Comparison of ENCODE assay signal across 8 cellular contexts in the genomic region with DNA sequence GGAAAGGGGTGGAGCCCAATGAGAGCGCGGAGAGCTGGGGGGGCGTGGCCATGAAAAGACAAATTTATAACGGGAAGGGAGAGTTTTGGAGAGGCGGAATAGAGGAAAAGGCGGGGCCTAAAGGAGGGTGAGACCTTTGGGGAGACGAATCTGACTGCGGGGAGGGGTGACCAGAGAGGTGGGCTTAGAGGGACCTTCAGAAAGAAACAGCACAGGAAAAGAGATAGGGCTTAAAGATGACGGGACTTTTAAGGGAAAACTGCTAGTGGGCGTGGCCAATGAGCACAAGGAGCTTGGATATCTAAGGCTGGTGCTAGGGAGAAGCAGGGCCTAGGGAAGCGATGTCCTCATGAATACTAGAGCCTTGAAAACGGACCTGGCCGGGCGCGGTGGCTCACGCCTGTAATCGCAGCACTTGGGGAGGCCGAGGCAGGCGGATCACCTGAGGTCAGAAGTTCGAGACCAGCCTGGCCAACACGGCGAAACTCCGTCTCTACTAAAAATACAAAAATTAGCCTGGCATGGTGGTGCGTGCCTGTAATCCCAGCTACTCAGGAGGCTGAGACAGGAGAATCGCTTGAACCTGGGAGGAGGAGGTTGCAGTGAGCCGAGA. TPM values are rescaled to one million over a fixed set of nuclear protein-coding genes. Genes with fewer than 3 reads are reported as not detected.
DNase-seq lines count a peak whose midpoint lies in the region; ATAC-seq and TF ChIP-seq lines count a peak whose summit lies in the region.
"Not testable (repeated sequence)": the region's sequence is repeated elsewhere in the genome, so short reads cannot be mapped to it uniquely, and the experiment has no call there.

No MANE protein-coding gene starts in this region.

- H3K4me1 ChIP-seq in cardiac muscle cell (ENCODE audit: low read depth): not testable (repeated sequence)
- H3K4me1 ChIP-seq in naive thymus-derived CD4-positive, alpha-beta T cell (ENCODE audit: control insufficient read depth in 2 of 2, insufficient read depth in 2 of 2, low read length in 2 of 2): peaks cover 16 to 18% of the 10 kb centered on the region in 2 donors

- not testable (repeated sequence) for DNase-seq in CD4-positive, alpha-beta T cell; naive thymus-derived CD4-positive, alpha-beta T cell
- DNase-seq in HEK293T (ENCODE audit: extremely low spot score): peak; percentile 79
- peak; percentile 50 for DNase-seq in NCI-H774 (lab: John Stamatoyannopoulos, UW)
- peak; percentile 81 for DNase-seq in WERI-Rb-1
- peak in 1 of 2 donors; percentile 25 for DNase-seq in cardiac muscle cell (ENCODE audit: low read depth in 1 of 2, low spot score in 1 of 2)

- not testable (repeated sequence) for H3K36me3 Mint-ChIP-seq in CD4-positive, alpha-beta T cell (ENCODE audit: low read depth); naive thymus-derived CD4-positive, alpha-beta T cell; stimulated activated naive CD8-positive, alpha-beta T cell treated with anti-CD3 and anti-CD28 coated beads, Interleukin-15, Interleukin-2, amounts not matched to agents 100 ng/mL and 50 ng/mL, for 24 hours (ENCODE audit: low read depth)
- peaks cover 33% of the 10 kb centered on the region for H3K36me3 Mint-ChIP-seq in brain

- TF ChIP-seq CTCF in CD4-positive, alpha-beta T cell (IDR thresholded peaks at IDR 0.05); WERI-Rb-1 (IDR thresholded peaks at IDR 0.05; ENCODE audit: low read depth, low read length); brain (conservative IDR thresholded peaks at IDR 0.05); cardiac muscle cell (IDR thresholded peaks at IDR 0.05; ENCODE audit: low read depth, low read length): not testable (repeated sequence)

- CTCF ChIA-PET in CD4-positive, alpha-beta T cell (lab: Charles Lee): interaction anchor here (1.0 kb wide), 1 partner anchor 89 kb away, joined by 4 read pairs; no protein-coding TSS in a partner anchor
- CTCF ChIA-PET in HEK293T (lab: Yijun Ruan, JAX): interaction anchor here (0.6 to 1.6 kb wide), 2 partner anchors 61 to 256 kb away, joined by 4 to 5 read pairs; no protein-coding TSS in a partner anchor
- CTCF ChIA-PET in naive thymus-derived CD4-positive, alpha-beta T cell (lab: Charles Lee): not testable (repeated sequence)

- H3K4me3 ChIP-seq in WERI-Rb-1 (ENCODE audit: low read depth, low read length) (peak overlapping the region; percentile 63), cardiac muscle cell (peak overlapping the region; percentile 45)
- H3K4me3 ChIP-seq in naive thymus-derived CD4-positive, alpha-beta T cell (ENCODE audit: low read length): not testable (repeated sequence)

- H3K27ac Mint-ChIP-seq in CD4-positive, alpha-beta T cell; stimulated activated naive CD8-positive, alpha-beta T cell treated with anti-CD3 and anti-CD28 coated beads, Interleukin-15, Interleukin-2, amounts not matched to agents 100 ng/mL and 50 ng/mL, for 24 hours: not testable (repeated sequence)
- peak overlapping the region; percentile 47 to 99 (median 92) for H3K27ac Mint-ChIP-seq in brain
- H3K27ac Mint-ChIP-seq in naive thymus-derived CD4-positive, alpha-beta T cell: peak overlapping the region in 4 of 9 donors; percentile 20 to 68 (median 53)

- H3K27ac ChIP-seq in CD4-positive, alpha-beta T cell (ENCODE audit: low read depth, low read length); WERI-Rb-1; cardiac muscle cell; naive thymus-derived CD4-positive, alpha-beta T cell (ENCODE audit: low read depth, low read length): not testable (repeated sequence)

- H3K27me3 Mint-ChIP-seq in CD4-positive, alpha-beta T cell: peaks cover 72% of the 10 kb centered on the region
- H3K27me3 Mint-ChIP-seq in brain: not testable (repeated sequence)
- H3K27me3 Mint-ChIP-seq in naive thymus-derived CD4-positive, alpha-beta T cell: peaks cover 22 to 55% (median 42%) of the 10 kb centered on the region in 5 donors
- H3K27me3 Mint-ChIP-seq in stimulated activated naive CD8-positive, alpha-beta T cell treated with anti-CD3 and anti-CD28 coated beads, Interleukin-15, Interleukin-2, amounts not matched to agents 100 ng/mL and 50 ng/mL, for 24 hours: peaks cover 42% of the 10 kb centered on the region

- not testable (repeated sequence) for ATAC-seq in CD4-positive, alpha-beta T cell (ENCODE audit: poor library complexity); naive thymus-derived CD4-positive, alpha-beta T cell

- H3K4me1 Mint-ChIP-seq in CD4-positive, alpha-beta T cell (ENCODE audit: low read depth): peaks cover 15% of the 10 kb centered on the region
- peaks cover 21% of the 10 kb centered on the region for H3K4me1 Mint-ChIP-seq in brain
- peaks cover 13 to 23% (median 17%) of the 10 kb centered on the region in 7 donors for H3K4me1 Mint-ChIP-seq in naive thymus-derived CD4-positive, alpha-beta T cell
- H3K4me1 Mint-ChIP-seq in stimulated activated naive CD8-positive, alpha-beta T cell treated with anti-CD3 and anti-CD28 coated beads, Interleukin-15, Interleukin-2, amounts not matched to agents 100 ng/mL and 50 ng/mL, for 24 hours (ENCODE audit: low read depth): peaks cover 14% of the 10 kb centered on the region

- peaks cover 42% of the 10 kb centered on the region for H3K27me3 ChIP-seq in CD4-positive, alpha-beta T cell (ENCODE audit: control insufficient read depth, insufficient read depth, low read length)
- H3K27me3 ChIP-seq in WERI-Rb-1 (ENCODE audit: insufficient read depth, low read depth, severe bottlenecking); cardiac muscle cell; naive thymus-derived CD4-positive, alpha-beta T cell (ENCODE audit: control insufficient read depth in 2 of 2, insufficient read depth in 2 of 2, low read length in 2 of 2): not testable (repeated sequence)

- POLR2A ChIA-PET in CD4-positive, alpha-beta T cell (lab: Charles Lee): interaction anchor here (0.7 kb wide), 1 partner anchor 144 kb away, joined by 3 read pairs; a partner anchor contains a TSS
- POLR2A ChIA-PET in HEK293T (lab: Yijun Ruan, JAX): interaction anchor here (0.6 to 2.7 kb wide), 6 partner anchors 30 to 222 kb away, joined by 3 to 10 read pairs (median 4); a partner anchor contains a TSS
- POLR2A ChIA-PET in naive thymus-derived CD4-positive, alpha-beta T cell (lab: Charles Lee): not testable (repeated sequence)

- intact Hi-C loops in CD4-positive, alpha-beta T cell (cut with DNase I, micrococcal nuclease); naive thymus-derived CD4-positive, alpha-beta T cell (cut with micrococcal nuclease): not testable (repeated sequence)

- not testable (repeated sequence) for H3K9me3 ChIP-seq in CD4-positive, alpha-beta T cell (ENCODE audit: control insufficient read depth, low read length); WERI-Rb-1 (ENCODE audit: severe bottlenecking); cardiac muscle cell (ENCODE audit: low read depth); naive thymus-derived CD4-positive, alpha-beta T cell (ENCODE audit: control insufficient read depth in 2 of 3, low read length in 3 of 3)

- H3K36me3 ChIP-seq in WERI-Rb-1: peaks cover 51% of the 10 kb centered on the region
- not testable (repeated sequence) for H3K36me3 ChIP-seq in cardiac muscle cell; naive thymus-derived CD4-positive, alpha-beta T cell (ENCODE audit: control insufficient read depth in 2 of 3, insufficient read depth in 3 of 3, low read length in 3 of 3)

- not testable (repeated sequence) for H3K9me3 Mint-ChIP-seq in CD4-positive, alpha-beta T cell; brain; naive thymus-derived CD4-positive, alpha-beta T cell; stimulated activated naive CD8-positive, alpha-beta T cell treated with anti-CD3 and anti-CD28 coated beads, Interleukin-15, Interleukin-2, amounts not matched to agents 100 ng/mL and 50 ng/mL, for 24 hours

- H3K4me3 Mint-ChIP-seq in CD4-positive, alpha-beta T cell: peak overlapping the region; percentile 52
- H3K4me3 Mint-ChIP-seq in brain: peak overlapping the region; percentile 83 to 95 (median 88)
- peak overlapping the region; percentile 75 to 92 (median 82) for H3K4me3 Mint-ChIP-seq in naive thymus-derived CD4-positive, alpha-beta T cell
- H3K4me3 Mint-ChIP-seq in stimulated activated naive CD8-positive, alpha-beta T cell treated with anti-CD3 and anti-CD28 coated beads, Interleukin-15, Interleukin-2, amounts not matched to agents 100 ng/mL and 50 ng/mL, for 24 hours: peak overlapping the region; percentile 76

RNA-seq across cellular contexts. Expression of a gene that starts 1.9 kb away (rescaled TPM):
- total RNA-seq in CD4-positive, alpha-beta T cell: not detected
- polyA plus RNA-seq in brain (ENCODE audit: insufficient read depth, low read depth, low replicate concordance): 1,677 TPM
- total RNA-seq in cardiac muscle cell: 126 and 134 TPM in 2 replicates
- polyA plus RNA-seq in cardiac muscle cell: 117 and 157 TPM in 2 replicates
- 1 to 10 TPM in 1 of 5 experiments, not detected in 4; 2.4 TPM for total RNA-seq in naive thymus-derived CD4-positive, alpha-beta T cell
- not detected for polyA plus RNA-seq in naive thymus-derived CD4-positive, alpha-beta T cell

RNA-seq across cellular contexts. Expression of a gene that starts 13.5 kb away (rescaled TPM):
- total RNA-seq in CD4-positive, alpha-beta T cell: under 1 TPM in 1 of 2 experiments, not detected in 1; 0.14 TPM
- 0.59 TPM for polyA plus RNA-seq in brain (ENCODE audit: insufficient read depth, low read depth, low replicate concordance)
- total RNA-seq in cardiac muscle cell: 3.5 and 4.2 TPM in 2 replicates
- 3.2 and 3.7 TPM in 2 replicates for polyA plus RNA-seq in cardiac muscle cell
- 1 to 10 TPM in 1 of 5 experiments, under 1 TPM in 2, not detected in 2; 0.16 to 1.3 (median 0.29) TPM for total RNA-seq in naive thymus-derived CD4-positive, alpha-beta T cell
- not detected for polyA plus RNA-seq in naive thymus-derived CD4-positive, alpha-beta T cell

RNA-seq across cellular contexts. Expression of a gene that starts 17.9 kb away (rescaled TPM):
- total RNA-seq in CD4-positive, alpha-beta T cell: not detected
- polyA plus RNA-seq in brain (ENCODE audit: insufficient read depth, low read depth, low replicate concordance) (0.93 TPM), cardiac muscle cell (0.37 TPM in 1 of 2 replicates, not detected in the other)
- total RNA-seq in cardiac muscle cell: 1.1 and 1.3 TPM in 2 replicates
- under 1 TPM in 2 of 5 experiments, not detected in 3; 0.30 to 0.51 TPM for total RNA-seq in naive thymus-derived CD4-positive, alpha-beta T cell
- polyA plus RNA-seq in naive thymus-derived CD4-positive, alpha-beta T cell: not detected

RNA-seq across cellular contexts. Expression of a gene that starts 30.1 kb away (rescaled TPM):
- total RNA-seq in CD4-positive, alpha-beta T cell: 10 to 100 TPM; 26.5 to 30.1 TPM
- polyA plus RNA-seq in brain (ENCODE audit: insufficient read depth, low read depth, low replicate concordance) (1.1 TPM), cardiac muscle cell (6.4 and 8.5 TPM in 2 replicates)
- 3.7 and 5.1 TPM in 2 replicates for total RNA-seq in cardiac muscle cell
- total RNA-seq in naive thymus-derived CD4-positive, alpha-beta T cell: 100 to 1,000 TPM in 1 of 5 experiments, 10 to 100 TPM in 4; 47.8 to 116 (median 57.0) TPM
- polyA plus RNA-seq in naive thymus-derived CD4-positive, alpha-beta T cell: 1 to 10 TPM; 2.4 to 6.5 TPM

RNA-seq across cellular contexts. Expression of a gene that starts 32.1 kb away (rescaled TPM):
- 10 to 100 TPM; 72.4 to 78.6 TPM for total RNA-seq in CD4-positive, alpha-beta T cell
- polyA plus RNA-seq in brain (ENCODE audit: insufficient read depth, low read depth, low replicate concordance): 13.3 TPM
- 2.5 TPM in 1 of 2 replicates, not detected in the other for total RNA-seq in cardiac muscle cell
- 2.1 and 2.4 TPM in 2 replicates for polyA plus RNA-seq in cardiac muscle cell
- 100 to 1,000 TPM in 3 of 5 experiments, 10 to 100 TPM in 2; 57.4 to 117 (median 113) TPM for total RNA-seq in naive thymus-derived CD4-positive, alpha-beta T cell
- 100 to 1,000 TPM; 879 to 895 TPM for polyA plus RNA-seq in naive thymus-derived CD4-positive, alpha-beta T cell

Comparison
In these comparisons a context has a peak if more than half of its experiments do, and no peak if none do; other contexts are left out.
1. RNA of a gene that starts 1.9 kb away (total RNA-seq): 126 to 134 TPM in cardiac muscle cell; not detected in CD4-positive, alpha-beta T cell and 2.4 TPM in naive thymus-derived CD4-positive, alpha-beta T cell; every median in the first group is over 10 times any median in the second.
2. Peak in every context shown above with its lines, with median percentiles within 50 percentile points of each other: H3K4me3 Mint-ChIP-seq.